ENCODE assay signal across 28 cellular contexts in the genomic region with DNA sequence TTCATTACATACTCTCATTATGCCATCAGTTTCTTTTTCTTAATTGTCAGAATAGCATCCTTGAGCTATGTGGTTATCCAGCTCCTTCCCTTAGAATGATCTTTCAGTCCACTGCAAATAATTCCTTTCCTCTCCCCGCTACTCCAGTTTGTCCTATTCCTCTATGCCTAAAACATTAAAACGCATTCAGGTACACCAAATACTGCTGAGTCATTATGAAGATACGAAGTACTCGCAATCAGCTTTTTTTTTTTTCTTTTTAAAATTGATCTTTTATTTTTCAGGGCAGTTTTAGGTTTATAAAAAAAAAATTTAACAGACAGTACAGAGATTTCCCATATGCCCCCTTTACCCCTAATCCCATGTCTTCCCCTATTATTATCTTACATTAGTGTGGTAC.
"Had no signal": no experiment of that assay in that cellular context is flagged by ENCODE, and none has a peak within 500 bp of the region (broad histone marks: within the 10 kb centered on the region; RNA-seq: fewer than 3 reads in every experiment).

No MANE protein-coding gene starts in this region.

- ATAC-seq: activated CD8-positive, alpha-beta memory T cell treated with anti-CD3 and anti-CD28 coated beads, Interleukin-2, amount 10 ng/mL, durations not matched to agents 7 days and 5 days; activated naive CD8-positive, alpha-beta T cell treated with anti-CD3 and anti-CD28 coated beads, Interleukin-2, amount 50 U/mL, for 24 hours; PC-3; Right ventricle myocardium inferior had no signal

- H3K27ac ChIP-seq: brain microvascular endothelial cell, RWPE1, SK-N-MC, WERI-Rb-1 had no signal

- H3K27me3 ChIP-seq: brain microvascular endothelial cell had no signal

- H3K4me3 ChIP-seq: SK-N-MC had no signal

- DNase-seq: activated CD4-positive, alpha-beta memory T cell treated with anti-CD3 and anti-CD28 coated beads, Interleukin-2, amount 10 ng/mL, durations not matched to agents 7 days and 5 days; activated CD4-positive, alpha-beta T cell treated with anti-CD3 and anti-CD28 coated beads for 1 hour; activated CD4-positive, alpha-beta T cell treated with anti-CD3 and anti-CD28 coated beads for 48 hours; activated CD4-positive, CD25-positive, alpha-beta regulatory T cell; activated CD8-positive, alpha-beta memory T cell treated with anti-CD3 and anti-CD28 coated beads for 24 hours; activated CD8-positive, alpha-beta memory T cell treated with anti-CD3 and anti-CD28 coated beads, Interleukin-2, amount 10 ng/mL, durations not matched to agents 7 days and 5 days; activated CD8-positive, alpha-beta memory T cell treated with anti-CD3 and anti-CD28 coated beads, Interleukin-2, amount 50 U/mL, for 48 hours; activated effector memory CD4-positive, alpha-beta T cell treated with Interleukin-2 at 50 U/mL for 16 hours; activated naive CD4-positive, alpha-beta T cell treated with anti-CD3 and anti-CD28 coated beads, Interleukin-2, amount 10 ng/mL, durations not matched to agents 7 days and 5 days; activated naive CD8-positive, alpha-beta T cell treated with anti-CD3 and anti-CD28 coated beads, Interleukin-2, amount 50 U/mL, for 24 hours; activated T-cell treated with anti-CD3 and anti-CD28 coated beads, Interleukin-2, amount 50 U/mL, for 48 hours; anterior cingulate cortex; brain microvascular endothelial cell; NCI-H1105; NCI-H1417 treated with DMSO at 0.1 percent for 48 hours; NCI-H187 treated with DMSO at 0.1 percent for 48 hours; NCI-H2081 treated with DMSO at 0.1 percent for 48 hours; NCI-H2171; NCI-H526; NCI-H748 treated with DMSO at 0.1 percent for 48 hours; NK-92 treated with Interleukin-12 subunit alpha and Interleukin-12 subunit beta, amount 100 ng/mL, for 24 hours; PC-3; T1000; WERI-Rb-1 had no signal

- FAIRE-seq: RCC 7860 had no signal

- H3K36me3 ChIP-seq: brain microvascular endothelial cell, WERI-Rb-1 had no signal
